In genomic region chr1:158272681-158273080, GRCh38 we compare ENCODE assay signal across 24 cellular contexts. TPM values are rescaled to one million over a fixed set of nuclear protein-coding genes. Genes with fewer than 3 reads are reported as not detected.
"Had no signal": no experiment of that assay in that cellular context is flagged by ENCODE, and none has a peak within 500 bp of the region (broad histone marks: within the 10 kb centered on the region; RNA-seq: fewer than 3 reads in every experiment).

No MANE protein-coding gene starts in this region.

- H3K79me2 ChIP-seq: hepatocyte, parathyroid adenoma had no signal

- H3K4me1 Mint-ChIP-seq: nephron progenitor cell; stimulated activated effector memory CD8-positive, alpha-beta T cell treated with anti-CD3 and anti-CD28 coated beads, Interleukin-12 subunit alpha, Interleukin-12 subunit beta, amount 100 ng/mL, for 72 hours had no signal

- H3K4me2 ChIP-seq: hepatocyte had no signal

- H3K4me1 ChIP-seq: esophagus squamous epithelium, foreskin keratinocyte, parathyroid adenoma, psoas muscle, right lobe of liver, tibial artery, upper lobe of left lung, uterus had no signal

- H3K27ac Mint-ChIP-seq: naive thymus-derived CD4-positive, alpha-beta T cell; nephron progenitor cell; stimulated activated effector memory CD8-positive, alpha-beta T cell treated with anti-CD3 and anti-CD28 coated beads, Interleukin-12 subunit alpha, Interleukin-12 subunit beta, amount 100 ng/mL, for 72 hours; stimulated activated naive CD8-positive, alpha-beta T cell treated with anti-CD3 and anti-CD28 coated beads, Interleukin-15, Interleukin-2, amounts not matched to agents 100 ng/mL and 50 ng/mL, for 24 hours had no signal

- H3K4me3 Mint-ChIP-seq: naive thymus-derived CD4-positive, alpha-beta T cell; nephron progenitor cell; stimulated activated effector memory CD8-positive, alpha-beta T cell treated with anti-CD3 and anti-CD28 coated beads, Interleukin-12 subunit alpha, Interleukin-12 subunit beta, amount 100 ng/mL, for 72 hours; stimulated activated naive CD8-positive, alpha-beta T cell treated with anti-CD3 and anti-CD28 coated beads, Interleukin-15, Interleukin-2, amounts not matched to agents 100 ng/mL and 50 ng/mL, for 24 hours had no signal

- H3K4me3 ChIP-seq: esophagus squamous epithelium, hepatocyte, psoas muscle, right lobe of liver, tibial artery, upper lobe of left lung, uterus had no signal

- DNase-seq: dermis blood vessel endothelial cell; esophagus squamous epithelium; naive thymus-derived CD4-positive, alpha-beta T cell; nephron progenitor cell; psoas muscle; retina; right lobe of liver; stimulated activated CD4-positive, alpha-beta T cell treated with anti-CD3 and anti-CD28 coated beads, Interleukin-4, amount 100 ng/mL, for 1 hour; stimulated activated CD8-positive, alpha-beta memory T cell treated with anti-CD3 and anti-CD28 coated beads, Interleukin-4, amount 100 ng/mL, for 48 hours; tibial artery; upper lobe of left lung; uterus had no signal

- H3K36me3 Mint-ChIP-seq: naive thymus-derived CD4-positive, alpha-beta T cell; stimulated activated effector memory CD8-positive, alpha-beta T cell treated with anti-CD3 and anti-CD28 coated beads, Interleukin-12 subunit alpha, Interleukin-12 subunit beta, amount 100 ng/mL, for 72 hours had no signal

- H2AFZ ChIP-seq: hepatocyte, parathyroid adenoma had no signal

- H3K9ac ChIP-seq: parathyroid adenoma had no signal

- H3K36me3 ChIP-seq: esophagus squamous epithelium, right lobe of liver, tibial artery, upper lobe of left lung, uterus had no signal

- H3K27me3 ChIP-seq: esophagus squamous epithelium, foreskin keratinocyte, hepatocyte, right lobe of liver, tibial artery, upper lobe of left lung, uterus had no signal

- H3K9me3 ChIP-seq: esophagus squamous epithelium, psoas muscle, right lobe of liver, tibial artery, upper lobe of left lung, uterus had no signal

- H3K9me3 Mint-ChIP-seq: stimulated activated effector memory CD8-positive, alpha-beta T cell treated with anti-CD3 and anti-CD28 coated beads, Interleukin-12 subunit alpha, Interleukin-12 subunit beta, amount 100 ng/mL, for 72 hours; stimulated activated naive CD8-positive, alpha-beta T cell treated with anti-CD3 and anti-CD28 coated beads, Interleukin-15, Interleukin-2, amounts not matched to agents 100 ng/mL and 50 ng/mL, for 24 hours had no signal

- H3K27ac ChIP-seq: esophagus squamous epithelium, foreskin keratinocyte, hepatocyte, parathyroid adenoma, psoas muscle, right lobe of liver, tibial artery, upper lobe of left lung, uterus had no signal

- ATAC-seq: foreskin keratinocyte; naive thymus-derived CD4-positive, alpha-beta T cell; psoas muscle; right lobe of liver; stimulated activated effector memory CD8-positive, alpha-beta T cell treated with anti-CD3 and anti-CD28 coated beads, Interleukin-12 subunit alpha, Interleukin-12 subunit beta, amount 100 ng/mL, for 72 hours had no signal

RNA-seq across cellular contexts. Expression of gene CD1C, which starts 17.0 kb away (rescaled TPM):
- total RNA-seq: dermis blood vessel endothelial cell, epithelial cell of proximal tubule, foreskin keratinocyte, hepatocyte, kidney epithelial cell, lung microvascular endothelial cell, mesenteric fat pad, temporal lobe had no signal
- polyA plus RNA-seq: foreskin keratinocyte, hepatocyte had no signal

RNA-seq across cellular contexts. Expression of gene CD1A, which starts 18.5 kb away (rescaled TPM):
- total RNA-seq: dermis blood vessel endothelial cell, epithelial cell of proximal tubule, foreskin keratinocyte, hepatocyte, kidney epithelial cell, lung microvascular endothelial cell, mesenteric fat pad, omental fat pad, psoas muscle, right lobe of liver, temporal lobe, uterus had no signal
- polyA plus RNA-seq: foreskin keratinocyte; hepatocyte; naive thymus-derived CD4-positive, alpha-beta T cell; psoas muscle had no signal

RNA-seq across cellular contexts. Expression of gene CD1B, which starts 58.6 kb away (rescaled TPM):
- total RNA-seq: dermis blood vessel endothelial cell, epithelial cell of proximal tubule, esophagus squamous epithelium, foreskin keratinocyte, hepatocyte, kidney epithelial cell, lung microvascular endothelial cell, mesenteric fat pad, psoas muscle, right lobe of liver, temporal lobe, uterus had no signal
- polyA plus RNA-seq: foreskin keratinocyte; hepatocyte; liver; naive thymus-derived CD4-positive, alpha-beta T cell had no signal
